Comparison of ENCODE assay signal across 2 cellular contexts in genomic region chr17:4895121-4895520, GRCh38.
TF ChIP-seq lines count a peak whose summit lies in the region.

No MANE protein-coding gene starts in this region.

TF ChIP-seq in IMR-90, 13 proteins besides CTCF, POLR2A, EP300 and RAD21:
- TF ChIP-seq NFE2L2 (IDR thresholded peaks at IDR 0.05; ENCODE audit: low read depth, low read length) (no peak), MXI1 (IDR thresholded peaks at IDR 0.05; ENCODE audit: borderline replicate concordance, low read depth, low read length) (no peak), RCOR1 (IDR thresholded peaks at IDR 0.05; ENCODE audit: insufficient replicate concordance, low read length) (no peak), MAFK (IDR thresholded peaks at IDR 0.05; ENCODE audit: low read depth, low read length) (no peak), CEBPB (IDR thresholded peaks at IDR 0.05; ENCODE audit: low read depth, low read length) (no peak), CHD1 (IDR thresholded peaks at IDR 0.05; ENCODE audit: low read depth, low read length) (no peak), RFX5 (IDR thresholded peaks at IDR 0.05; ENCODE audit: low read depth, low read length) (no peak), SMC3 (IDR thresholded peaks at IDR 0.05; ENCODE audit: low read depth, low read length) (no peak), FOS (IDR thresholded peaks at IDR 0.05; ENCODE audit: low read depth, low read length) (no peak), MAZ (IDR thresholded peaks at IDR 0.05; ENCODE audit: borderline replicate concordance, low read depth, low read length) (no peak), BHLHE40 (IDR thresholded peaks at IDR 0.05; ENCODE audit: low read depth, low read length) (no peak)
- TF ChIP-seq, protein P1, sequence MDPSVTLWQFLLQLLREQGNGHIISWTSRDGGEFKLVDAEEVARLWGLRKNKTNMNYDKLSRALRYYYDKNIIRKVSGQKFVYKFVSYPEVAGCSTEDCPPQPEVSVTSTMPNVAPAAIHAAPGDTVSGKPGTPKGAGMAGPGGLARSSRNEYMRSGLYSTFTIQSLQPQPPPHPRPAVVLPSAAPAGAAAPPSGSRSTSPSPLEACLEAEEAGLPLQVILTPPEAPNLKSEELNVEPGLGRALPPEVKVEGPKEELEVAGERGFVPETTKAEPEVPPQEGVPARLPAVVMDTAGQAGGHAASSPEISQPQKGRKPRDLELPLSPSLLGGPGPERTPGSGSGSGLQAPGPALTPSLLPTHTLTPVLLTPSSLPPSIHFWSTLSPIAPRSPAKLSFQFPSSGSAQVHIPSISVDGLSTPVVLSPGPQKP (IDR thresholded peaks at IDR 0.05; ENCODE audit: borderline replicate concordance, low read depth, low read length) = no peak
- TF ChIP-seq, protein P2, sequence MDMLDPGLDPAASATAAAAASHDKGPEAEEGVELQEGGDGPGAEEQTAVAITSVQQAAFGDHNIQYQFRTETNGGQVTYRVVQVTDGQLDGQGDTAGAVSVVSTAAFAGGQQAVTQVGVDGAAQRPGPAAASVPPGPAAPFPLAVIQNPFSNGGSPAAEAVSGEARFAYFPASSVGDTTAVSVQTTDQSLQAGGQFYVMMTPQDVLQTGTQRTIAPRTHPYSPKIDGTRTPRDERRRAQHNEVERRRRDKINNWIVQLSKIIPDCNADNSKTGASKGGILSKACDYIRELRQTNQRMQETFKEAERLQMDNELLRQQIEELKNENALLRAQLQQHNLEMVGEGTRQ (IDR thresholded peaks at IDR 0.05; ENCODE audit: low read depth, low read length) = no peak
TF ChIP-seq in IMR-90: peak in this region for 0.

TF ChIP-seq in H1, 55 proteins besides CTCF, POLR2A, EP300 and RAD21:
- TF ChIP-seq CEBPB (IDR thresholded peaks at IDR 0.05; ENCODE audit: low read depth, low read length) (no peak), HDAC6 (IDR thresholded peaks at IDR 0.05; ENCODE audit: low read depth, low read length) (no peak), HDAC2 (IDR thresholded peaks at IDR 0.05; ENCODE audit: borderline replicate concordance in 1 of 2, low read depth in 2 of 2, low read length in 2 of 2) (no peak)
TF ChIP-seq in H1: peak in this region for 0.
